In the genomic region with DNA sequence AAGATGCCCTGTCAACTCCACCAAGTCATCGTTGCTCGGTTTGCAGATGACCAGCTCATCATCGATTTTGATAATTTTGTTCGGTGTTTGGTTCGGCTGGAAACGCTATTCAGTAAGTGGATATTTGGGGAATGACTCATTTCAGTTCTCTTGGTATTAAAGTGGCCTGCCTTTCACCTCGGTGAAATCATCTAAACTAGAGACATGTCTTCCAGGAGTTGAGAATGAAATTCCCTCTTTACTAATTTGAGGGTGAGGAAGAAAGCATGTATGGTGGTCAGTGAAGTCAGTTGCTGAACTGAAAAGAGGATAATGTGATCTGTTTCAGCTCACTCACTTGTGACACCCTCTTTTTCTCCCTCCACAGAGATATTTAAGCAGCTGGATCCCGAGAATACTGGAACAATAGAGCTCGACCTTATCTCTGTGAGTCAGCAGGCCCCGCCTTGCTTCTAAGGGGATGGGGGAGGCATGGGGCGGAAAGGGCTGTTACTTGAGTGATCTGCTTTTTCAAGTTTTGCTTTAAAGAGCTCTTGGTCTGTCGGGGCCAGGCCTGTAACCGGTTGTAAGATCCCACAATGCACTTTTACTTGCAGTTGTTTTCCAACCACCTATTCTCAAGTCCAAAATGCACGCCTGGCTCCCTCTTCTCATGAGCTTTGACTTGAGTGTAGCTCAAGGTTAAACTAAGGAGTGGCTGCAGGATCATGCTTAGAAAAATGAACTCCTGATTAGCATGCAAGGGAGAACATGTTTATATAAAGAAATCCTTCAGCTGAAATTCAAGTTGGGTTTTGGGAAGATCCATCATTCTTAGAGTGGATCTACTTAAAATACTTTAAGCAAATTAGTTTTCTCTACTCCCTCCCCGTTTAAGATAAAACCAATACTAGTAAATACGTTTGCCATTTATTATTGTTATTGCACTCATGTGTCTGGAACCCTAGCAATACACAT, we compare ENCODE assay signal across 1 cellular context.
TF ChIP-seq lines count a peak whose summit lies in the region.

No MANE protein-coding gene starts in this region.

TF ChIP-seq in K562, 482 proteins besides CTCF, POLR2A, EP300 and RAD21 (continued from another document and continues in another):
- TF ChIP-seq FOXK2 (conservative IDR thresholded peaks at IDR 0.05 in 1 of 2, IDR thresholded peaks at IDR 0.05 in 1 of 2; ENCODE audit: low read depth in 2 of 2) (peak; percentile 18 to 55; a peak in 3 of 4 replicates), DMBX1 (CRISPR knock-in tag; IDR thresholded peaks at IDR 0.05; ENCODE audit: borderline replicate concordance) (peak; percentile 86), MTA1 (IDR thresholded peaks at IDR 0.05; ENCODE audit: borderline replicate concordance) (peak; percentile 56), GATAD2A (IDR thresholded peaks at IDR 0.05) (peak; percentile 92), ZEB2 (IDR thresholded peaks at IDR 0.05) (peak; percentile 80; the same call in 1 of the 2 replicates), GABPB1 (CRISPR knock-in tag; IDR thresholded peaks at IDR 0.05) (peak; percentile 16; the same call in 1 of the 2 replicates), CHCHD3 (CRISPR knock-in tag; IDR thresholded peaks at IDR 0.05) (peak; percentile 49; the same call in 1 of the 2 replicates), NCOR1 (IDR thresholded peaks at IDR 0.05) (peak; percentile 85), BACH1 (tag; IDR thresholded peaks at IDR 0.05) (peak; percentile 82), ILF3 (IDR thresholded peaks at IDR 0.05; ENCODE audit: borderline replicate concordance) (peak; percentile 14; the same call in 1 of the 2 replicates), ZNF224 (CRISPR knock-in tag; IDR thresholded peaks at IDR 0.05) (no peak), CREM (IDR thresholded peaks at IDR 0.05; ENCODE audit: low read depth) (peak; percentile 85), ZBED1 (IDR thresholded peaks at IDR 0.05) (0 out of 2 replicates have a peak, but pooled peaks have one; percentile 79), TBP (optimal IDR thresholded peaks at IDR 0.05; ENCODE audit: low read depth, low read length) (peak; percentile 82), FOXK1 (CRISPR knock-in tag; IDR thresholded peaks at IDR 0.05; ENCODE audit: borderline replicate concordance) (0 out of 2 replicates have a peak, but pooled peaks have one; percentile 75), NCOA2 (IDR thresholded peaks at IDR 0.05; ENCODE audit: partially characterized antibody in 2 of 2) (no peak), HMGN3 (IDR thresholded peaks at IDR 0.05; ENCODE audit: borderline replicate concordance, extremely low read depth, insufficient read length, low read depth, low read length) (peak; percentile 67), TEAD2 (tag; IDR thresholded peaks at IDR 0.05) (peak; percentile 54; the same call in 1 of the 2 replicates), ZNF347 (CRISPR knock-in tag; IDR thresholded peaks at IDR 0.05; ENCODE audit: low read depth) (no peak), KLF16 (IDR thresholded peaks at IDR 0.05) (peak; percentile 85), NBN (IDR thresholded peaks at IDR 0.05; ENCODE audit: low read depth) (peak; percentile 90), HCFC1 (IDR thresholded peaks at IDR 0.05; ENCODE audit: low read depth, low read length) (peak; percentile 5; the same call in 1 of the 2 replicates), HMG20B (CRISPR knock-in tag; IDR thresholded peaks at IDR 0.05) (no peak), IFI16 (CRISPR knock-in tag; IDR thresholded peaks at IDR 0.05) (0 out of 2 replicates have a peak, but pooled peaks have one; percentile 10), DIDO1 (tag; IDR thresholded peaks at IDR 0.05; ENCODE audit: low read depth) (0 out of 2 replicates have a peak, but pooled peaks have one; percentile 59), NR2F6 (CRISPR knock-in tag; IDR thresholded peaks at IDR 0.05) (no peak), THRAP3 (IDR thresholded peaks at IDR 0.05; ENCODE audit: borderline replicate concordance) (peak; percentile 20; the same call in 1 of the 2 replicates), ZNF444 (CRISPR knock-in tag; IDR thresholded peaks at IDR 0.05) (peak; percentile 56), TRIM24 (IDR thresholded peaks at IDR 0.05) (peak; percentile 53 to 74; a peak in 3 of 4 replicates), RBM17 (IDR thresholded peaks at IDR 0.05; ENCODE audit: borderline replicate concordance, low read depth, low read length) (no peak), CGGBP1 (CRISPR knock-in tag; IDR thresholded peaks at IDR 0.05) (no peak), GTF2E2 (tag; IDR thresholded peaks at IDR 0.05) (peak; percentile 63; the same call in 1 of the 2 replicates), ELK1 (CRISPR knock-in tag; IDR thresholded peaks at IDR 0.05) (no peak), ZNF449 (CRISPR knock-in tag; IDR thresholded peaks at IDR 0.05) (0 out of 2 replicates have a peak, but pooled peaks have one; percentile 10)
- TF ChIP-seq, protein P1, sequence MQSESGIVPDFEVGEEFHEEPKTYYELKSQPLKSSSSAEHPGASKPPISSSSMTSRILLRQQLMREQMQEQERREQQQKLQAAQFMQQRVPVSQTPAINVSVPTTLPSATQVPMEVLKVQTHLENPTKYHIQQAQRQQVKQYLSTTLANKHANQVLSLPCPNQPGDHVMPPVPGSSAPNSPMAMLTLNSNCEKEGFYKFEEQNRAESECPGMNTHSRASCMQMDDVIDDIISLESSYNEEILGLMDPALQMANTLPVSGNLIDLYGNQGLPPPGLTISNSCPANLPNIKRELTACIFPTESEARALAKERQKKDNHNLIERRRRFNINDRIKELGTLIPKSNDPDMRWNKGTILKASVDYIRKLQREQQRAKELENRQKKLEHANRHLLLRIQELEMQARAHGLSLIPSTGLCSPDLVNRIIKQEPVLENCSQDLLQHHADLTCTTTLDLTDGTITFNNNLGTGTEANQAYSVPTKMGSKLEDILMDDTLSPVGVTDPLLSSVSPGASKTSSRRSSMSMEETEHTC (IDR thresholded peaks at IDR 0.05): peak; percentile 59
- TF ChIP-seq, protein P2, sequence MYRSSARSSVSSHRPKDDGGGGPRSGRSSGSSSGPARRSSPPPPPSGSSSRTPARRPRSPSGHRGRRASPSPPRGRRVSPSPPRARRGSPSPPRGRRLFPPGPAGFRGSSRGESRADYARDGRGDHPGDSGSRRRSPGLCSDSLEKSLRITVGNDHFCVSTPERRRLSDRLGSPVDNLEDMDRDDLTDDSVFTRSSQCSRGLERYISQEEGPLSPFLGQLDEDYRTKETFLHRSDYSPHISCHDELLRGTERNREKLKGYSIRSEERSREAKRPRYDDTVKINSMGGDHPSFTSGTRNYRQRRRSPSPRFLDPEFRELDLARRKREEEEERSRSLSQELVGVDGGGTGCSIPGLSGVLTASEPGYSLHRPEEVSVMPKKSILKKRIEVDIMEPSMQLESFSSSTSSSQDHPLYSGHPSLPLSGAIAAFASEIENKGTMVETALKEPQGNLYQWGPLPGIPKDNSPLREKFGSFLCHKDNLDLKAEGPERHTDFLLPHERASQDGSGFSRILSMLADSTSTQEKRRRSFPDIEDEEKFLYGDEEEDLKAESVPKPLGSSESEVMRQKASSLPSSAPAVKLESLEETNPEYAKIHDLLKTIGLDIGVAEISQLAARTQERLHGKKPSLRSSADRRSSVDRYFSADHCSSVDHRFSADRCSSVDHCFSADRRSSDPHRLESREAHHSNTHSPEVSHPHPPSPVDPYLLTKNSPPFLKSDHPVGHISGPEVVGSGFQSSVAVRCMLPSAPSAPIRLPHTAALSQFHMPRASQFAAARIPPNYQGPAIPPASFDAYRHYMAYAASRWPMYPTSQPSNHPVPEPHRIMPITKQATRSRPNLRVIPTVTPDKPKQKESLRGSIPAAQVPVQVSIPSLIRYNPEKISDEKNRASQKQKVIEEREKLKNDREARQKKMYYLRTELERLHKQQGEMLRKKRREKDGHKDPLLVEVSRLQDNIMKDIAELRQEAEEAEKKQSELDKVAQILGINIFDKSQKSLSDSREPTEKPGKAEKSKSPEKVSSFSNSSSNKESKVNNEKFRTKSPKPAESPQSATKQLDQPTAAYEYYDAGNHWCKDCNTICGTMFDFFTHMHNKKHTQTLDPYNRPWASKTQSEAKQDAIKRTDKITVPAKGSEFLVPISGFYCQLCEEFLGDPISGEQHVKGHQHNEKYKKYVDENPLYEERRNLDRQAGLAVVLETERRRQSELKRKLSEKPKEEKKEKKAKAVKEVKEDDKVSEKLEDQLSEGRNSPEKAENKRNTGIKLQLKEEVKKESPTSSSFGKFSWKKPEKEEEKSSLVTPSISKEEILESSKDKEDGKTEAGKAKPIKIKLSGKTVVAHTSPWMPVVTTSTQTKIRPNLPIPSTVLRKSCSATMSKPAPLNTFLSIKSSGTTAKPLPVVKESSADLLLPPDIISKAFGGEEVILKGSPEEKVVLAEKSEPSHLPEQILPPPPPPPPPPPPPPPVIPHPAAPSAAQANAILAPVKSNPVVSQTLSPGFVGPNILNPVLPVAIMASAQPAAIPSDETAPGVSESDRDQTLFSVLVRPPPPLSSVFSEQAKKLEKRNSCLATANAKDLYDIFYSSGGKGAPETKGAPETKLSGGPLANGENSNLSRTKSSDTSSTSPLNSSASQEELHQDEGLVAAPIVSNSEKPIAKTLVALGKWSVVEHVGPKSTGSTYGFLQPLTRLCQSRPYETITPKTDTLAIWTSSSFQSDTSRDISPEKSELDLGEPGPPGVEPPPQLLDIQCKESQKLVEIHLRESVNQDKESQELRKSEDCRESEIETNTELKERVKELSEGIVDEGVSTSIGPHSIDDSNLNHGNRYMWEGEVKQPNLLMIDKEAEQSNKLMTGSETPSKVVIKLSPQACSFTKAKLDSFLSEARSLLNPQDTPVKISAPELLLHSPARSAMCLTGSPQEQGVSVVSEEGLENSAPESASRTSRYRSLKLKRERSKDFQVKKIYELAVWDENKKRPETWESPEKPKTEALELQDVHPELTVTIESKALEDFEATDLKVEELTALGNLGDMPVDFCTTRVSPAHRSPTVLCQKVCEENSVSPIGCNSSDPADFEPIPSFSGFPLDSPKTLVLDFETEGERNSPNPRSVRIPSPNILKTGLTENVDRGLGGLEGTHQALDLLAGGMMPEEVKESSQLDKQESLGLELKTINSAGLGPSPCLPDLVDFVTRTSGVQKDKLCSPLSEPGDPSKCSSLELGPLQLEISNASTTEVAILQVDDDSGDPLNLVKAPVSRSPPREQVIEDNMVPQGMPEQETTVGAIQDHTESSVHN (IDR thresholded peaks at IDR 0.05; ENCODE audit: borderline replicate concordance in 1 of 2, low read depth in 1 of 2): peak in 1 of 2 experiments; percentile 91; a peak in 2 of 4 replicates
- TF ChIP-seq, protein P3, sequence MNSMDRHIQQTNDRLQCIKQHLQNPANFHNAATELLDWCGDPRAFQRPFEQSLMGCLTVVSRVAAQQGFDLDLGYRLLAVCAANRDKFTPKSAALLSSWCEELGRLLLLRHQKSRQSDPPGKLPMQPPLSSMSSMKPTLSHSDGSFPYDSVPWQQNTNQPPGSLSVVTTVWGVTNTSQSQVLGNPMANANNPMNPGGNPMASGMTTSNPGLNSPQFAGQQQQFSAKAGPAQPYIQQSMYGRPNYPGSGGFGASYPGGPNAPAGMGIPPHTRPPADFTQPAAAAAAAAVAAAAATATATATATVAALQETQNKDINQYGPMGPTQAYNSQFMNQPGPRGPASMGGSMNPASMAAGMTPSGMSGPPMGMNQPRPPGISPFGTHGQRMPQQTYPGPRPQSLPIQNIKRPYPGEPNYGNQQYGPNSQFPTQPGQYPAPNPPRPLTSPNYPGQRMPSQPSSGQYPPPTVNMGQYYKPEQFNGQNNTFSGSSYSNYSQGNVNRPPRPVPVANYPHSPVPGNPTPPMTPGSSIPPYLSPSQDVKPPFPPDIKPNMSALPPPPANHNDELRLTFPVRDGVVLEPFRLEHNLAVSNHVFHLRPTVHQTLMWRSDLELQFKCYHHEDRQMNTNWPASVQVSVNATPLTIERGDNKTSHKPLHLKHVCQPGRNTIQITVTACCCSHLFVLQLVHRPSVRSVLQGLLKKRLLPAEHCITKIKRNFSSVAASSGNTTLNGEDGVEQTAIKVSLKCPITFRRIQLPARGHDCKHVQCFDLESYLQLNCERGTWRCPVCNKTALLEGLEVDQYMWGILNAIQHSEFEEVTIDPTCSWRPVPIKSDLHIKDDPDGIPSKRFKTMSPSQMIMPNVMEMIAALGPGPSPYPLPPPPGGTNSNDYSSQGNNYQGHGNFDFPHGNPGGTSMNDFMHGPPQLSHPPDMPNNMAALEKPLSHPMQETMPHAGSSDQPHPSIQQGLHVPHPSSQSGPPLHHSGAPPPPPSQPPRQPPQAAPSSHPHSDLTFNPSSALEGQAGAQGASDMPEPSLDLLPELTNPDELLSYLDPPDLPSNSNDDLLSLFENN (IDR thresholded peaks at IDR 0.05; ENCODE audit: low read depth in 2 of 2, low read length in 2 of 2): 0 out of 4 replicates have a peak, but pooled peaks of 1 of the 2 experiments have one; percentile 48
- TF ChIP-seq, protein P4, sequence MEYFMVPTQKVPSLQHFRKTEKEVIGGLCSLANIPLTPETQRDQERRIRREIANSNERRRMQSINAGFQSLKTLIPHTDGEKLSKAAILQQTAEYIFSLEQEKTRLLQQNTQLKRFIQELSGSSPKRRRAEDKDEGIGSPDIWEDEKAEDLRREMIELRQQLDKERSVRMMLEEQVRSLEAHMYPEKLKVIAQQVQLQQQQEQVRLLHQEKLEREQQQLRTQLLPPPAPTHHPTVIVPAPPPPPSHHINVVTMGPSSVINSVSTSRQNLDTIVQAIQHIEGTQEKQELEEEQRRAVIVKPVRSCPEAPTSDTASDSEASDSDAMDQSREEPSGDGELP (CRISPR knock-in tag; IDR thresholded peaks at IDR 0.05; ENCODE audit: borderline replicate concordance): peak; percentile 92
- TF ChIP-seq, protein P5, sequence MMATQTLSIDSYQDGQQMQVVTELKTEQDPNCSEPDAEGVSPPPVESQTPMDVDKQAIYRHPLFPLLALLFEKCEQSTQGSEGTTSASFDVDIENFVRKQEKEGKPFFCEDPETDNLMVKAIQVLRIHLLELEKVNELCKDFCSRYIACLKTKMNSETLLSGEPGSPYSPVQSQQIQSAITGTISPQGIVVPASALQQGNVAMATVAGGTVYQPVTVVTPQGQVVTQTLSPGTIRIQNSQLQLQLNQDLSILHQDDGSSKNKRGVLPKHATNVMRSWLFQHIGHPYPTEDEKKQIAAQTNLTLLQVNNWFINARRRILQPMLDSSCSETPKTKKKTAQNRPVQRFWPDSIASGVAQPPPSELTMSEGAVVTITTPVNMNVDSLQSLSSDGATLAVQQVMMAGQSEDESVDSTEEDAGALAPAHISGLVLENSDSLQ (IDR thresholded peaks at IDR 0.05): peak; percentile 69
